In genomic region chr9:131398204-131398603, GRCh38 we compare ENCODE assay signal across 8 cellular contexts. TPM values are rescaled to one million over a fixed set of nuclear protein-coding genes. Genes with fewer than 3 reads are reported as not detected.
DNase-seq lines count a peak whose midpoint lies in the region.

No MANE protein-coding gene starts in this region.

- H3K27me3 ChIP-seq in adipocyte (replicated peaks; ENCODE audit: control insufficient read depth, insufficient read depth, low read length), result no peaks in the 10 kb centered on the region

- H3K9me3 ChIP-seq in adipocyte (ENCODE audit: control insufficient read depth, low read length), result no peaks in the 10 kb centered on the region

- peak; percentile 65 for DNase-seq in NOMO-1 treated with DMSO at 0.1 percent for 48 hours (lab: John Stamatoyannopoulos, UW; ENCODE audit: unreplicated experiment)
- DNase-seq in adipocyte (ENCODE audit: low read depth), result no peak
- DNase-seq in mucosa of gallbladder (ENCODE audit: low spot score), result peak; percentile 36
- no peak for DNase-seq in GM19240 (ENCODE audit: insufficient read length, low spot score)
- DNase-seq in kidney glomerular epithelial cell (lab: John Stamatoyannopoulos, UW), result no peak
- DNase-seq in dedifferentiated amniotic fluid mesenchymal stem cell (ENCODE audit: extremely low spot score), result no peak
- no peak for DNase-seq in posterior vena cava (ENCODE audit: low spot score)

- peak overlapping the region; percentile 56; the same call in 1 of the 2 replicates for H3K4me3 ChIP-seq in GM08714 (ENCODE audit: low read length)
- H3K4me3 ChIP-seq in adipocyte (ENCODE audit: low read length), result peak overlapping the region; percentile 88

- no peaks in the 10 kb centered on the region for H3K36me3 ChIP-seq in adipocyte (ENCODE audit: control insufficient read depth, insufficient read depth, low read length, severe bottlenecking)

- intact Hi-C loops in posterior vena cava (cut with DNase I), result loop anchor here in 1 of 2 donors (10.0 kb wide), 1 partner anchor 77 kb away; no protein-coding TSS in a partner anchor

- peaks cover 59% of the 10 kb centered on the region for H3K4me1 ChIP-seq in adipocyte (ENCODE audit: control insufficient read depth, insufficient read depth, low read length)

- H3K9ac ChIP-seq in adipocyte (ENCODE audit: low read length), result peak overlapping the region; percentile 91

RNA-seq across cellular contexts. Expression of gene PRRC2B, which starts 4.3 kb away (rescaled TPM):
- total RNA-seq in mucosa of gallbladder (261 TPM), posterior vena cava (100 to 1,000 TPM; 148 to 151 TPM)

Comparison
In these comparisons a context has a peak if more than half of its experiments do, and no peak if none do; other contexts are left out.
1. DNase-seq: peak in NOMO-1 treated with DMSO at 0.1 percent for 48 hours (single experiment) and mucosa of gallbladder (single experiment); none in adipocyte (single experiment), GM19240 (single experiment), kidney glomerular epithelial cell (single experiment), dedifferentiated amniotic fluid mesenchymal stem cell (single experiment) and posterior vena cava (single experiment).